Comparison of ENCODE assay signal across 1 cellular context in genomic region chr16:69396187-69397061, GRCh38.
TF ChIP-seq lines count a peak whose summit lies in the region.

No MANE protein-coding gene starts in this region.

TF ChIP-seq in HepG2, 621 proteins besides CTCF, POLR2A, EP300 and RAD21 (continued from another document and continues in another):
- TF ChIP-seq SNAPC4 (CRISPR knock-in tag; IDR thresholded peaks at IDR 0.05) (peak; percentile 63; the same call in 1 of the 2 replicates), CCDC6 (CRISPR knock-in tag; IDR thresholded peaks at IDR 0.05) (peak; percentile 85; the same call in 1 of the 2 replicates), BCL3 (CRISPR knock-in tag; IDR thresholded peaks at IDR 0.05) (0 out of 2 replicates have a peak, but pooled peaks have one; percentile 48), KLF16 (CRISPR knock-in tag; IDR thresholded peaks at IDR 0.05) (peak in 1 of 2 experiments; percentile 90; a peak in 2 of 4 replicates), ZSCAN5A (CRISPR knock-in tag; IDR thresholded peaks at IDR 0.05; ENCODE audit: borderline replicate concordance) (peak; percentile 75; the same call in 1 of the 2 replicates), MTA3 (CRISPR knock-in tag; IDR thresholded peaks at IDR 0.05) (no peak), NR2F2 (IDR thresholded peaks at IDR 0.05; ENCODE audit: borderline replicate concordance, low read depth) (peak; percentile 96), ZFYVE20 (CRISPR knock-in tag; IDR thresholded peaks at IDR 0.05; ENCODE audit: borderline replicate concordance, low read depth) (no peak), FOSL2 (CRISPR knock-in tag; IDR thresholded peaks at IDR 0.05) (peak; percentile 75), SPEN (CRISPR knock-in tag; IDR thresholded peaks at IDR 0.05; ENCODE audit: low read depth) (no peak), ZMAT5 (CRISPR knock-in tag; IDR thresholded peaks at IDR 0.05; ENCODE audit: borderline replicate concordance, low read depth) (no peak), ZNF781 (CRISPR knock-in tag; IDR thresholded peaks at IDR 0.05; ENCODE audit: borderline replicate concordance, not compliant biosample characterization) (peak; percentile 79), PBX3 (CRISPR knock-in tag; IDR thresholded peaks at IDR 0.05; ENCODE audit: borderline replicate concordance) (no peak), BHLHE40 (IDR thresholded peaks at IDR 0.05; ENCODE audit: low read length) (no peak), AHDC1 (CRISPR knock-in tag; IDR thresholded peaks at IDR 0.05; ENCODE audit: borderline replicate concordance) (peak; percentile 98), ZNF687 (CRISPR knock-in tag; IDR thresholded peaks at IDR 0.05) (no peak), ZGPAT (CRISPR knock-in tag; IDR thresholded peaks at IDR 0.05) (peak; percentile 95), NR1H2 (CRISPR knock-in tag; IDR thresholded peaks at IDR 0.05; ENCODE audit: borderline replicate concordance, low read depth) (no peak), ZNF124 (CRISPR knock-in tag; IDR thresholded peaks at IDR 0.05) (peak; percentile 91), ISX (CRISPR knock-in tag; conservative IDR thresholded peaks at IDR 0.05) (0 out of 2 replicates have a peak, but pooled peaks have one; percentile 24), SKIL (CRISPR knock-in tag; IDR thresholded peaks at IDR 0.05; ENCODE audit: borderline replicate concordance) (peak; percentile 79; the same call in 1 of the 2 replicates), HDAC6 (IDR thresholded peaks at IDR 0.05; ENCODE audit: low read depth, low read length) (no peak), SOX5 (CRISPR knock-in tag; IDR thresholded peaks at IDR 0.05; ENCODE audit: borderline replicate concordance) (peak; percentile 95), SALL1 (CRISPR knock-in tag; IDR thresholded peaks at IDR 0.05) (peak; percentile 58; the same call in 1 of the 2 replicates), SMARCC2 (IDR thresholded peaks at IDR 0.05) (0 out of 2 replicates have a peak, but pooled peaks have one; percentile 62), ZNF570 (CRISPR knock-in tag; IDR thresholded peaks at IDR 0.05; ENCODE audit: borderline replicate concordance) (no peak), SMC3 (IDR thresholded peaks at IDR 0.05; ENCODE audit: low read length) (peak; percentile 81), ZNF564 (CRISPR knock-in tag; IDR thresholded peaks at IDR 0.05) (peak; percentile 82), ELF1 (CRISPR knock-in tag; IDR thresholded peaks at IDR 0.05) (no peak), NR2F6 (IDR thresholded peaks at IDR 0.05) (peak; percentile 98), NR2F6 (CRISPR knock-in tag; IDR thresholded peaks at IDR 0.05) (peak; percentile 95), NFKBIZ (CRISPR knock-in tag; IDR thresholded peaks at IDR 0.05) (peak; percentile 82)
